14 cellular contexts compared by ENCODE assay signal in the genomic region with DNA sequence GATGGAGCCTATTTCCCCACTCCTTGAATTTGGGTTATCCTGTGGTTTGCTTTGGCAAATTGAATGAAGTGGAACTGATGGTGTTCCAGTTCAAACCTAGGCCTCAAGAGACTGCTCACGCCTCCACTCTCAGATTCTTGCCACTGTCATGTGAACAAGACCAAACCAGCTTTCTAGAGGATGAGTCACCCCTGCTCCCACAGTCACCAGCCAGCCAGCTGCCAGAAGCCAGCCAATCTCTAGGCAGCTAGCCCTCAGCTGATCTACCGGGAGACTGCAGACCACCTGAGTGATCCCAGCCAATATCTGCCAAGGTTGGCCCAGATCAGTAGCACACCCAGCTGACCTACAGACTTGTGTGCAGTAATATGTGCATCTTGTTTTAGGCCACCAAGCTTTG.
A peak's percentile ranks its signal among the peaks of the same experiment; 100 is the strongest.
DNase-seq lines count a peak whose midpoint lies in the region; ATAC-seq and TF ChIP-seq lines count a peak whose summit lies in the region.
"Had no signal": no experiment of that assay in that cellular context is flagged by ENCODE, and none has a peak within 500 bp of the region (broad histone marks: within the 10 kb centered on the region; RNA-seq: fewer than 3 reads in every experiment).

No MANE protein-coding gene starts in this region.

- no peaks in the 10 kb centered on the region for H3K9me3 ChIP-seq in SJCRH30 (replicated peaks)
- H3K9me3 ChIP-seq: neutrophil, suprapubic skin had no signal

- H3K4me3 ChIP-seq in SJCRH30: peak overlapping the region; percentile 51
- H3K4me3 ChIP-seq: suprapubic skin had no signal

- DNase-seq in COLO668 (lab: John Stamatoyannopoulos, UW; ENCODE audit: unreplicated experiment): peak; percentile 38
- peak; percentile 92 for DNase-seq in SJCRH30
- peak; percentile 0 for DNase-seq in iris pigment epithelial cell (ENCODE audit: low read depth)
- DNase-seq in activated CD8-positive, alpha-beta memory T cell treated with anti-CD3 and anti-CD28 coated beads for 24 hours: no peak
- DNase-seq in NCI-H2029 (lab: John Stamatoyannopoulos, UW): no peak
- DNase-seq: CD4-positive, alpha-beta T cell; left cardiac atrium; NCI-H1436 treated with DMSO at 0.1 percent for 48 hours; stimulated activated CD4-positive, alpha-beta T cell treated with anti-CD3 and anti-CD28 coated beads, Interleukin-1b, Interleukin-23, amount 100 ng/mL, for 48 hours had no signal

- no peaks in the 10 kb centered on the region for H3K36me3 ChIP-seq in SJCRH30
- H3K36me3 ChIP-seq: neutrophil, suprapubic skin had no signal

- ATAC-seq in HG02610 (IDR thresholded peaks at IDR 0.05; ENCODE audit: unreplicated experiment): peak; percentile 49
- no peak for ATAC-seq in SK-N-SH treated with all-trans-retinoic acid at 6 μM for 48 hours
- ATAC-seq in GM19035 (IDR thresholded peaks at IDR 0.05; ENCODE audit: unreplicated experiment): no peak
- ATAC-seq: left cardiac atrium had no signal

- H3K27ac ChIP-seq in SJCRH30: peak overlapping the region; percentile 98
- H3K27ac ChIP-seq: neutrophil, suprapubic skin had no signal

- H3K27me3 ChIP-seq in SJCRH30: no peaks in the 10 kb centered on the region
- H3K27me3 ChIP-seq: neutrophil, suprapubic skin had no signal

- peaks cover 31% of the 10 kb centered on the region for H3K4me1 ChIP-seq in SJCRH30
- H3K4me1 ChIP-seq: suprapubic skin had no signal

TF ChIP-seq in SK-N-SH treated with all-trans-retinoic acid at 6 μM for 48 hours, 23 proteins besides CTCF, POLR2A, EP300 and RAD21:
- no peak for TF ChIP-seq PPARA (CRISPR knock-in tag; IDR thresholded peaks at IDR 0.05; ENCODE audit: borderline replicate concordance)
- no peak for TF ChIP-seq TOX (CRISPR knock-in tag; IDR thresholded peaks at IDR 0.05; ENCODE audit: borderline replicate concordance)
- no peak for TF ChIP-seq OSR1 (CRISPR knock-in tag; IDR thresholded peaks at IDR 0.05)
- TF ChIP-seq, protein P1, sequence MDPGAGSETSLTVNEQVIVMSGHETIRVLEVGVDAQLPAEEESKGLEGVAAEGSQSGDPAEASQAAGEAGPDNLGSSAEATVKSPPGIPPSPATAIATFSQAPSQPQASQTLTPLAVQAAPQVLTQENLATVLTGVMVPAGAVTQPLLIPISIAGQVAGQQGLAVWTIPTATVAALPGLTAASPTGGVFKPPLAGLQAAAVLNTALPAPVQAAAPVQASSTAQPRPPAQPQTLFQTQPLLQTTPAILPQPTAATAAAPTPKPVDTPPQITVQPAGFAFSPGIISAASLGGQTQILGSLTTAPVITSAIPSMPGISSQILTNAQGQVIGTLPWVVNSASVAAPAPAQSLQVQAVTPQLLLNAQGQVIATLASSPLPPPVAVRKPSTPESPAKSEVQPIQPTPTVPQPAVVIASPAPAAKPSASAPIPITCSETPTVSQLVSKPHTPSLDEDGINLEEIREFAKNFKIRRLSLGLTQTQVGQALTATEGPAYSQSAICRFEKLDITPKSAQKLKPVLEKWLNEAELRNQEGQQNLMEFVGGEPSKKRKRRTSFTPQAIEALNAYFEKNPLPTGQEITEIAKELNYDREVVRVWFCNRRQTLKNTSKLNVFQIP (CRISPR knock-in tag; IDR thresholded peaks at IDR 0.05; ENCODE audit: borderline replicate concordance, low read depth): no peak
- TF ChIP-seq RARB (CRISPR knock-in tag; IDR thresholded peaks at IDR 0.05): no peak
- TF ChIP-seq, protein P2, sequence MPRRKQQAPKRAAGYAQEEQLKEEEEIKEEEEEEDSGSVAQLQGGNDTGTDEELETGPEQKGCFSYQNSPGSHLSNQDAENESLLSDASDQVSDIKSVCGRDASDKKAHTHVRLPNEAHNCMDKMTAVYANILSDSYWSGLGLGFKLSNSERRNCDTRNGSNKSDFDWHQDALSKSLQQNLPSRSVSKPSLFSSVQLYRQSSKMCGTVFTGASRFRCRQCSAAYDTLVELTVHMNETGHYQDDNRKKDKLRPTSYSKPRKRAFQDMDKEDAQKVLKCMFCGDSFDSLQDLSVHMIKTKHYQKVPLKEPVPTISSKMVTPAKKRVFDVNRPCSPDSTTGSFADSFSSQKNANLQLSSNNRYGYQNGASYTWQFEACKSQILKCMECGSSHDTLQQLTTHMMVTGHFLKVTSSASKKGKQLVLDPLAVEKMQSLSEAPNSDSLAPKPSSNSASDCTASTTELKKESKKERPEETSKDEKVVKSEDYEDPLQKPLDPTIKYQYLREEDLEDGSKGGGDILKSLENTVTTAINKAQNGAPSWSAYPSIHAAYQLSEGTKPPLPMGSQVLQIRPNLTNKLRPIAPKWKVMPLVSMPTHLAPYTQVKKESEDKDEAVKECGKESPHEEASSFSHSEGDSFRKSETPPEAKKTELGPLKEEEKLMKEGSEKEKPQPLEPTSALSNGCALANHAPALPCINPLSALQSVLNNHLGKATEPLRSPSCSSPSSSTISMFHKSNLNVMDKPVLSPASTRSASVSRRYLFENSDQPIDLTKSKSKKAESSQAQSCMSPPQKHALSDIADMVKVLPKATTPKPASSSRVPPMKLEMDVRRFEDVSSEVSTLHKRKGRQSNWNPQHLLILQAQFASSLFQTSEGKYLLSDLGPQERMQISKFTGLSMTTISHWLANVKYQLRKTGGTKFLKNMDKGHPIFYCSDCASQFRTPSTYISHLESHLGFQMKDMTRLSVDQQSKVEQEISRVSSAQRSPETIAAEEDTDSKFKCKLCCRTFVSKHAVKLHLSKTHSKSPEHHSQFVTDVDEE (CRISPR knock-in tag; IDR thresholded peaks at IDR 0.05): no peak
- TF ChIP-seq, protein P3, sequence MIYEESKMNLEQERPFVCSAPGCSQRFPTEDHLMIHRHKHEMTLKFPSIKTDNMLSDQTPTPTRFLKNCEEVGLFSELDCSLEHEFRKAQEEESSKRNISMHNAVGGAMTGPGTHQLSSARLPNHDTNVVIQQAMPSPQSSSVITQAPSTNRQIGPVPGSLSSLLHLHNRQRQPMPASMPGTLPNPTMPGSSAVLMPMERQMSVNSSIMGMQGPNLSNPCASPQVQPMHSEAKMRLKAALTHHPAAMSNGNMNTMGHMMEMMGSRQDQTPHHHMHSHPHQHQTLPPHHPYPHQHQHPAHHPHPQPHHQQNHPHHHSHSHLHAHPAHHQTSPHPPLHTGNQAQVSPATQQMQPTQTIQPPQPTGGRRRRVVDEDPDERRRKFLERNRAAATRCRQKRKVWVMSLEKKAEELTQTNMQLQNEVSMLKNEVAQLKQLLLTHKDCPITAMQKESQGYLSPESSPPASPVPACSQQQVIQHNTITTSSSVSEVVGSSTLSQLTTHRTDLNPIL (CRISPR knock-in tag; IDR thresholded peaks at IDR 0.05; ENCODE audit: low read depth): no peak
- no peak for TF ChIP-seq GLIS3 (CRISPR knock-in tag; IDR thresholded peaks at IDR 0.05)
- TF ChIP-seq TCF4 (CRISPR knock-in tag; IDR thresholded peaks at IDR 0.05; ENCODE audit: borderline replicate concordance): no peak
- no peak for TF ChIP-seq ZFP30 (CRISPR knock-in tag; IDR thresholded peaks at IDR 0.05)
- TF ChIP-seq BACH2 (CRISPR knock-in tag; IDR thresholded peaks at IDR 0.05; ENCODE audit: borderline replicate concordance): no peak
- TF ChIP-seq ZNF565 (CRISPR knock-in tag; conservative IDR thresholded peaks at IDR 0.05; ENCODE audit: low read depth): no peak

Comparison
In these comparisons a context has a peak if more than half of its experiments do, and no peak if none do; other contexts are left out.
1. DNase-seq: peak in COLO668 (single experiment), SJCRH30 (2 of 2) and iris pigment epithelial cell (single experiment); none in activated CD8-positive, alpha-beta memory T cell treated with anti-CD3 and anti-CD28 coated beads for 24 hours (single experiment) and NCI-H2029 (single experiment).